ENCODE assay signal across 8 cellular contexts in genomic region chr22:50270302-50271010, GRCh38. TPM values are rescaled to one million over a fixed set of nuclear protein-coding genes. Genes with fewer than 3 reads are reported as not detected.
DNase-seq lines count a peak whose midpoint lies in the region; ATAC-seq and TF ChIP-seq lines count a peak whose summit lies in the region.

Gene MAPK11, minus strand, starts transcription at chr22:50270380. Its CDS starts 88 bp downstream, at chr22:50270292.

- H3K36me3 Mint-ChIP-seq in activated T-helper 17 cell treated with anti-CD3 and anti-CD28 coated beads, Interleukin-2, amount 50 U/mL, for 72 hours (ENCODE audit: low read depth) = no peaks in the 10 kb centered on the region
- H3K36me3 Mint-ChIP-seq in nephron progenitor cell (ENCODE audit: low read depth) = peaks cover 8% of the 10 kb centered on the region

- no peak within 1 kb of the TSS for H3K27ac Mint-ChIP-seq in activated T-helper 17 cell treated with anti-CD3 and anti-CD28 coated beads, Interleukin-2, amount 50 U/mL, for 72 hours
- no peak within 1 kb of the TSS for H3K27ac Mint-ChIP-seq in nephron progenitor cell

- H3K9ac ChIP-seq in stomach smooth muscle (ENCODE audit: low read length in 2 of 2) = peak within 1 kb of the TSS in 1 of 2 donors; percentile 22

- peaks cover 0 to 10% of the 10 kb centered on the region in 2 donors for H3K27me3 ChIP-seq in stomach smooth muscle (ENCODE audit: control insufficient read depth in 1 of 2, insufficient read depth in 2 of 2, low read length in 2 of 2)

- no peaks in the 10 kb centered on the region for H3K9me3 Mint-ChIP-seq in activated T-helper 17 cell treated with anti-CD3 and anti-CD28 coated beads, Interleukin-2, amount 50 U/mL, for 72 hours
- H3K9me3 Mint-ChIP-seq in nephron progenitor cell = no peaks in the 10 kb centered on the region

- no peaks in the 10 kb centered on the region for H3K9me3 ChIP-seq in stomach smooth muscle (ENCODE audit: control insufficient read depth in 2 of 2, low read length in 2 of 2)

- peak within 1 kb of the TSS; percentile 62 for H3K4me3 Mint-ChIP-seq in activated T-helper 17 cell treated with anti-CD3 and anti-CD28 coated beads, Interleukin-2, amount 50 U/mL, for 72 hours
- peak within 1 kb of the TSS; percentile 60 for H3K4me3 Mint-ChIP-seq in nephron progenitor cell

- peak within 1 kb of the TSS; percentile 37 for H3K27ac ChIP-seq in stomach smooth muscle (ENCODE audit: low read length)

- H3K4me1 Mint-ChIP-seq in activated T-helper 17 cell treated with anti-CD3 and anti-CD28 coated beads, Interleukin-2, amount 50 U/mL, for 72 hours = peaks cover 5% of the 10 kb centered on the region
- peaks cover 25% of the 10 kb centered on the region for H3K4me1 Mint-ChIP-seq in nephron progenitor cell

- peaks cover 0 to 2% of the 10 kb centered on the region in 2 donors for H3K36me3 ChIP-seq in stomach smooth muscle (ENCODE audit: control insufficient read depth in 2 of 2, insufficient read depth in 2 of 2, low read length in 2 of 2)

- H3K4me1 ChIP-seq in stomach smooth muscle (ENCODE audit: control insufficient read depth, insufficient read depth, low read length) = peaks cover 55% of the 10 kb centered on the region

- no peak for TF ChIP-seq CTCF in fibroblast of mammary gland (conservative IDR thresholded peaks at IDR 0.05; ENCODE audit: control insufficient read depth, insufficient read depth, low read depth, low read length)
- TF ChIP-seq CTCF in nephron progenitor cell (IDR thresholded peaks at IDR 0.05) = no peak

- DNase-seq in AG08396 (ENCODE audit: low spot score) = peak; percentile 86
- peak; percentile 75 for DNase-seq in OCI-M1 (lab: John Stamatoyannopoulos, UW)
- peak; percentile 59 for DNase-seq in fibroblast of mammary gland (ENCODE audit: low read depth)
- DNase-seq in nephron progenitor cell = peak; percentile 94

- peak within 1 kb of the TSS; percentile 46 for H3K4me3 ChIP-seq in fibroblast of mammary gland (ENCODE audit: control insufficient read depth, low read depth, low read length)
- H3K4me3 ChIP-seq in stomach smooth muscle (ENCODE audit: low read length in 2 of 2) = peak within 1 kb of the TSS; percentile 60 to 70

- ATAC-seq in GM21381 (IDR thresholded peaks at IDR 0.05; ENCODE audit: unreplicated experiment) (peak; percentile 35), HG03139 (IDR thresholded peaks at IDR 0.05; ENCODE audit: unreplicated experiment) (no peak)
- ATAC-seq in activated T-helper 17 cell treated with anti-CD3 and anti-CD28 coated beads, Interleukin-2, amount 50 U/mL, for 72 hours (replicated peaks) = peak; percentile 72

- H3K27me3 Mint-ChIP-seq in activated T-helper 17 cell treated with anti-CD3 and anti-CD28 coated beads, Interleukin-2, amount 50 U/mL, for 72 hours = no peaks in the 10 kb centered on the region
- peaks cover 44% of the 10 kb centered on the region for H3K27me3 Mint-ChIP-seq in nephron progenitor cell (ENCODE audit: low read depth, poor library complexity)

RNA-seq across cellular contexts. Expression of gene MAPK11, which starts in this region (rescaled TPM):
- 10 to 100 TPM; 20.9 to 21.7 TPM for total RNA-seq in activated T-helper 17 cell treated with anti-CD3 and anti-CD28 coated beads, Interleukin-2, amount 50 U/mL, for 72 hours
